ENCODE assay signal across 24 cellular contexts in genomic region chr19:12986726-12987125, GRCh38. TPM values are rescaled to one million over a fixed set of nuclear protein-coding genes. Genes with fewer than 3 reads are reported as not detected.
"Had no signal": no experiment of that assay in that cellular context is flagged by ENCODE, and none has a peak within 500 bp of the region (broad histone marks: within the 10 kb centered on the region; RNA-seq: fewer than 3 reads in every experiment).

No MANE protein-coding gene starts in this region.

- H3K9me3 Mint-ChIP-seq: activated B cell treated with CpG ODN at 0.5 μM for 24 hours; activated CD4-positive, alpha-beta T cell treated with anti-CD3 and anti-CD28 coated beads, Interleukin-2, amount 10 ng/mL, durations not matched to agents 24 days and 14 days; activated naive CD4-positive, alpha-beta T cell treated with anti-CD3 and anti-CD28 coated beads for 36 hours; activated naive CD8-positive, alpha-beta T cell treated with anti-CD3 and anti-CD28 coated beads for 36 hours; activated T-cell treated with anti-CD3 and anti-CD28 coated beads, Interleukin-2, amount 50 U/mL, for 24 hours had no signal

- H3K4me3 Mint-ChIP-seq: activated B cell treated with CpG ODN at 0.5 μM for 24 hours; activated CD4-positive, alpha-beta T cell treated with anti-CD3 and anti-CD28 coated beads, Interleukin-2, amount 10 ng/mL, durations not matched to agents 24 days and 14 days; activated CD8-positive, alpha-beta memory T cell treated with anti-CD3 and anti-CD28 coated beads, Interleukin-2, amount 10 ng/mL, durations not matched to agents 7 days and 5 days; activated naive CD4-positive, alpha-beta T cell treated with anti-CD3 and anti-CD28 coated beads for 36 hours; activated naive CD8-positive, alpha-beta T cell treated with anti-CD3 and anti-CD28 coated beads for 36 hours; activated T-cell treated with anti-CD3 and anti-CD28 coated beads, Interleukin-2, amount 50 U/mL, for 24 hours had no signal

- ATAC-seq: activated CD8-positive, alpha-beta memory T cell treated with anti-CD3 and anti-CD28 coated beads, Interleukin-2, amount 10 ng/mL, durations not matched to agents 7 days and 5 days; PC-3 had no signal

- H3K27ac Mint-ChIP-seq: activated B cell treated with CpG ODN at 0.5 μM for 24 hours; activated CD4-positive, alpha-beta T cell treated with anti-CD3 and anti-CD28 coated beads, Interleukin-2, amount 10 ng/mL, durations not matched to agents 24 days and 14 days; activated CD8-positive, alpha-beta memory T cell treated with anti-CD3 and anti-CD28 coated beads, Interleukin-2, amount 10 ng/mL, durations not matched to agents 7 days and 5 days; activated naive CD4-positive, alpha-beta T cell treated with anti-CD3 and anti-CD28 coated beads for 36 hours; activated naive CD8-positive, alpha-beta T cell treated with anti-CD3 and anti-CD28 coated beads for 36 hours; activated T-cell treated with anti-CD3 and anti-CD28 coated beads, Interleukin-2, amount 50 U/mL, for 24 hours had no signal

- H3K27me3 Mint-ChIP-seq: activated T-cell treated with anti-CD3 and anti-CD28 coated beads, Interleukin-2, amount 50 U/mL, for 24 hours had no signal

- H3K36me3 ChIP-seq: breast epithelium, MG63 had no signal

- H3K4me3 ChIP-seq: breast epithelium, MG63 had no signal

- H3K36me3 Mint-ChIP-seq: activated CD8-positive, alpha-beta memory T cell treated with anti-CD3 and anti-CD28 coated beads, Interleukin-2, amount 10 ng/mL, durations not matched to agents 7 days and 5 days; activated naive CD8-positive, alpha-beta T cell treated with anti-CD3 and anti-CD28 coated beads for 36 hours had no signal

- H3K27me3 ChIP-seq: breast epithelium, MG63 had no signal

- H3K9me3 ChIP-seq: breast epithelium, MG63 had no signal

- DNase-seq: activated B cell treated with CpG ODN at 0.5 μM for 24 hours; activated CD4-positive, alpha-beta T cell treated with anti-CD3 and anti-CD28 coated beads for 1 hour; activated CD4-positive, alpha-beta T cell treated with anti-CD3 and anti-CD28 coated beads, Interleukin-2, amount 10 ng/mL, durations not matched to agents 24 days and 14 days; activated CD4-positive, alpha-beta T cell treated with anti-CD3 and anti-CD28 coated beads, Interleukin-2, amount 50 U/mL, for 48 hours; activated CD8-positive, alpha-beta memory T cell treated with anti-CD3 and anti-CD28 coated beads, Interleukin-2, amount 10 ng/mL, durations not matched to agents 7 days and 5 days; activated effector memory CD4-positive, alpha-beta T cell treated with anti-CD3 and anti-CD28 coated beads, Interleukin-2, amount 50 U/mL, for 16 hours; activated naive CD4-positive, alpha-beta T cell treated with anti-CD3 and anti-CD28 coated beads for 36 hours; activated naive CD8-positive, alpha-beta T cell treated with anti-CD3 and anti-CD28 coated beads for 36 hours; activated T-cell treated with anti-CD3 and anti-CD28 coated beads, Interleukin-2, amount 50 U/mL, for 24 hours; central memory CD4-positive, alpha-beta T cell; MG63; MV-4-11; NCI-H1092 treated with DMSO at 0.1 percent for 48 hours; NCI-H1436; NCI-H1694 treated with DMSO at 0.1 percent for 48 hours; NCI-H2029 treated with DMSO at 0.1 percent for 48 hours; NCI-H510A treated with DMSO at 0.1 percent for 48 hours; NCI-H69; PC-3; SHP77 treated with DMSO at 0.1 percent for 48 hours; T-helper 2 cell; T1000 had no signal

- H3K4me1 Mint-ChIP-seq: activated B cell treated with CpG ODN at 0.5 μM for 24 hours; activated CD4-positive, alpha-beta T cell treated with anti-CD3 and anti-CD28 coated beads, Interleukin-2, amount 10 ng/mL, durations not matched to agents 24 days and 14 days; activated naive CD8-positive, alpha-beta T cell treated with anti-CD3 and anti-CD28 coated beads for 36 hours had no signal

RNA-seq across cellular contexts. Expression of gene DAND5, which starts 17.4 kb away (rescaled TPM):
- total RNA-seq: activated B cell treated with CpG ODN at 0.5 μM for 24 hours; activated CD4-positive, alpha-beta T cell treated with anti-CD3 and anti-CD28 coated beads, Interleukin-2, amount 10 ng/mL, durations not matched to agents 24 days and 14 days; activated naive CD4-positive, alpha-beta T cell treated with anti-CD3 and anti-CD28 coated beads for 36 hours; activated naive CD8-positive, alpha-beta T cell treated with anti-CD3 and anti-CD28 coated beads for 36 hours; breast epithelium; SK-MEL-5 had no signal
